8 cellular contexts compared by ENCODE assay signal in genomic region chr12:47744005-47744651, GRCh38. TPM values are rescaled to one million over a fixed set of nuclear protein-coding genes. Genes with fewer than 3 reads are reported as not detected.
A peak's percentile ranks its signal among the peaks of the same experiment; 100 is the strongest.
DNase-seq lines count a peak whose midpoint lies in the region; ATAC-seq and TF ChIP-seq lines count a peak whose summit lies in the region.

No MANE protein-coding gene starts in this region.

- in situ Hi-C loops in G401 (cut with HindIII; ENCODE audit: low sequenced_read_pairs): no loop called here

- peak; percentile 53 for DNase-seq in G401 (ENCODE audit: low spot score)
- peak; percentile 11 for DNase-seq in NCI-H2107 (lab: John Stamatoyannopoulos, UW)
- peak; percentile 70 for DNase-seq in activated CD8-positive, alpha-beta memory T cell treated with anti-CD3 and anti-CD28 coated beads, Interleukin-2, amount 50 U/mL, for 48 hours
- DNase-seq in fibroblast of mammary gland (ENCODE audit: low read depth): no peak
- peak; percentile 31 to 44 for DNase-seq in stimulated activated CD4-positive, alpha-beta T cell treated with anti-CD3 and anti-CD28 coated beads, Interleukin-2, amount 100 ng/mL, for 48 hours
- no peak for DNase-seq in H4 (ENCODE audit: low spot score)

- ATAC-seq in HG02798 (IDR thresholded peaks at IDR 0.05; ENCODE audit: poor library complexity, unreplicated experiment) (no peak), GM18498 (IDR thresholded peaks at IDR 0.05; ENCODE audit: unreplicated experiment) (no peak)

- H3K4me3 ChIP-seq in fibroblast of mammary gland (ENCODE audit: control insufficient read depth, low read depth, low read length): no peak overlapping the region

- peak; percentile 26 for TF ChIP-seq CTCF in fibroblast of mammary gland (conservative IDR thresholded peaks at IDR 0.05; ENCODE audit: control insufficient read depth, insufficient read depth, low read depth, low read length)

RNA-seq across cellular contexts. Expression of gene RAPGEF3, which starts 14.6 kb away (rescaled TPM):
- total RNA-seq in G401 (2014; rRNA removed; shearing (Covaris generic)): 6.1 and 9.0 TPM in 2 replicates
- 2.0 and 3.0 TPM in 2 replicates for total RNA-seq in H4 (2014; rRNA removed; shearing (Covaris generic))

RNA-seq across cellular contexts. Expression of gene ENDOU, which starts 18.8 kb away (rescaled TPM):
- total RNA-seq in G401 (2014; rRNA removed; shearing (Covaris generic)): 1.9 TPM in 1 of 2 replicates, not detected in the other
- not detected in 2 replicates for total RNA-seq in H4 (2014; rRNA removed; shearing (Covaris generic))

RNA-seq across cellular contexts. Expression of gene SLC48A1, which starts 28.9 kb away (rescaled TPM):
- total RNA-seq in G401 (2014; rRNA removed; shearing (Covaris generic)): 32.3 and 34.4 TPM in 2 replicates
- total RNA-seq in H4 (2014; rRNA removed; shearing (Covaris generic)): 11.9 and 14.0 TPM in 2 replicates

RNA-seq across cellular contexts. Expression of gene RPAP3, which starts 38.3 kb away (rescaled TPM):
- 22.8 and 44.4 TPM in 2 replicates for total RNA-seq in G401 (2014; rRNA removed; shearing (Covaris generic))
- total RNA-seq in H4 (2014; rRNA removed; shearing (Covaris generic)): 29.9 and 41.6 TPM in 2 replicates

Comparison
In these comparisons a context has a peak if more than half of its experiments do, and no peak if none do; other contexts are left out.
1. DNase-seq: peak in G401 (single experiment), NCI-H2107 (single experiment), activated CD8-positive, alpha-beta memory T cell treated with anti-CD3 and anti-CD28 coated beads, Interleukin-2, amount 50 U/mL, for 48 hours (single experiment) and stimulated activated CD4-positive, alpha-beta T cell treated with anti-CD3 and anti-CD28 coated beads, Interleukin-2, amount 100 ng/mL, for 48 hours (2 of 2); none in fibroblast of mammary gland (single experiment) and H4 (single experiment).